Comparison of ENCODE assay signal across 23 cellular contexts in genomic region chr2:239495175-239495574, GRCh38.
A peak's percentile ranks its signal among the peaks of the same experiment; 100 is the strongest.
DNase-seq lines count a peak whose midpoint lies in the region; ATAC-seq, FAIRE-seq and TF ChIP-seq lines count a peak whose summit lies in the region.
"Had no signal": no experiment of that assay in that cellular context is flagged by ENCODE, and none has a peak within 500 bp of the region (broad histone marks: within the 10 kb centered on the region; RNA-seq: fewer than 3 reads in every experiment).

No MANE protein-coding gene starts in this region.

- 54% methylated on average over 4 of the region's 4 CpGs for WGBS in HepG2 (ENCODE audit: low lambda C conversion rate)
- WGBS in esophagus muscularis mucosa, result 88% methylated on average over 4 of the region's 4 CpGs

- ATAC-seq in Right ventricle myocardium inferior (no peak), HepG2 (no peak)
- ATAC-seq: CD8-positive, alpha-beta T cell had no signal

- H3K4me3 ChIP-seq in right atrium auricular region, result no peak overlapping the region
- no peak overlapping the region for H3K4me3 ChIP-seq in HepG2 (replicated peaks in 1 of 3; ENCODE audit: insufficient read depth in 1 of 3, low read depth in 2 of 3, low read length in 3 of 3)
- H3K4me3 ChIP-seq in esophagus muscularis mucosa, result no peak overlapping the region
- H3K4me3 ChIP-seq: BLaER1 had no signal

- in situ Hi-C loops in HepG2 (cut with HindIII; ENCODE audit: extremely low pct_ligation_motif_present, low pct_unique_long_range_greater_than_20kb), result no loop called here

- H3K4me1 ChIP-seq in right atrium auricular region, result peaks cover 0 to 10% of the 10 kb centered on the region in 2 donors
- H3K4me1 ChIP-seq in HepG2 (ENCODE audit: insufficient read depth, low read length), result peaks cover 21% of the 10 kb centered on the region
- H3K4me1 ChIP-seq in esophagus muscularis mucosa, result peaks cover 0 to 16% (median 14%) of the 10 kb centered on the region in 4 donors
- H3K4me1 ChIP-seq: BLaER1, Caco-2 had no signal

- H3K27me3 ChIP-seq in right atrium auricular region (no peaks in the 10 kb centered on the region), HepG2 (ENCODE audit: control insufficient read depth in 1 of 2, insufficient read depth in 2 of 2, low read length in 2 of 2) (peaks cover 8 to 72% of the 10 kb centered on the region in 2 experiments), esophagus muscularis mucosa (peaks cover 0 to 8% (median 0%) of the 10 kb centered on the region in 4 donors)
- H3K27me3 ChIP-seq: BLaER1 had no signal

- H3K4me1 Mint-ChIP-seq in neural crest cell, result peaks cover 28% of the 10 kb centered on the region
- H3K4me1 Mint-ChIP-seq: B cell; CD4-positive, CD25-positive, alpha-beta regulatory T cell had no signal

- no peaks in the 10 kb centered on the region for H3K36me3 Mint-ChIP-seq in neural crest cell (ENCODE audit: low read depth)
- H3K36me3 Mint-ChIP-seq: CD4-positive, CD25-positive, alpha-beta regulatory T cell; CD8-positive, alpha-beta T cell had no signal

- CTCF ChIA-PET in HepG2 (lab: Yijun Ruan, JAX; ENCODE audit: low intra/inter-chr PET ratio, low total read pairs), result no interaction called here

- H3K79me2 ChIP-seq in HepG2 (ENCODE audit: insufficient read depth, low read length), result no peaks in the 10 kb centered on the region

- peak; percentile 11 for DNase-seq in Right ventricle myocardium inferior (ENCODE audit: missing footprints)
- no peak for DNase-seq in right atrium auricular region (ENCODE audit: low spot score)
- no peak for DNase-seq in HepG2 (ENCODE audit: low spot score)
- DNase-seq in neural crest cell (ENCODE audit: low read depth, low spot score), result no peak
- no peak for DNase-seq in esophagus muscularis mucosa (ENCODE audit: extremely low spot score)
- DNase-seq in foreskin melanocyte, result no peak
- DNase-seq in H4 (ENCODE audit: low spot score), result no peak
- no peak for DNase-seq in hypothalamus (lab: John Stamatoyannopoulos, UW)
- DNase-seq: Caco-2; CD4-positive, CD25-positive, alpha-beta regulatory T cell; CD8-positive, alpha-beta T cell; DMS153; DND-41; GOT3; H7; HCEC 1CT had no signal

- H3K27ac ChIP-seq in right atrium auricular region, result no peak overlapping the region
- no peak overlapping the region for H3K27ac ChIP-seq in HepG2 (ENCODE audit: extremely low read length, insufficient read depth, low read length)
- no peak overlapping the region for H3K27ac ChIP-seq in esophagus muscularis mucosa (replicated peaks in 1 of 4)
- H3K27ac ChIP-seq: 22Rv1, BLaER1, C4-2B had no signal

- H3K9me3 ChIP-seq in right atrium auricular region (no peaks in the 10 kb centered on the region), HepG2 (ENCODE audit: low read length) (no peaks in the 10 kb centered on the region), esophagus muscularis mucosa (no peaks in the 10 kb centered on the region)
- H3K9me3 ChIP-seq: Caco-2 had no signal

- H3K27ac Mint-ChIP-seq in neural crest cell (ENCODE audit: unreplicated experiment), result no peak overlapping the region
- H3K27ac Mint-ChIP-seq: B cell; CD4-positive, CD25-positive, alpha-beta regulatory T cell; CD8-positive, alpha-beta T cell had no signal

- POLR2A ChIA-PET in HepG2 (lab: Yijun Ruan, JAX), result no interaction called here

- H3K9ac ChIP-seq in HepG2 (ENCODE audit: insufficient read depth, low read depth, low read length), result no peak overlapping the region
- H3K9ac ChIP-seq: BLaER1 had no signal

- no peak for FAIRE-seq in HepG2 (lab: Jason Lieb, UNC)
- FAIRE-seq: A204.1, G401.6, GM12892 had no signal

- intact Hi-C loops in Right ventricle myocardium inferior (cut with DNase I) (no loop called here), HepG2 (cut with micrococcal nuclease; ENCODE audit: unreplicated experiment) (no loop called here), esophagus muscularis mucosa (cut with DNase I) (no loop called here)

- H3K36me3 ChIP-seq in right atrium auricular region (no peaks in the 10 kb centered on the region), HepG2 (replicated peaks in 1 of 2; ENCODE audit: control insufficient read depth in 1 of 2, insufficient read depth in 2 of 2, low read length in 2 of 2) (no peaks in the 10 kb centered on the region), esophagus muscularis mucosa (no peaks in the 10 kb centered on the region)
- H3K36me3 ChIP-seq: BLaER1 had no signal

- H2AFZ ChIP-seq in HepG2 (ENCODE audit: low read length), result no peak overlapping the region

- no TSS peak for BruUV-seq in HepG2 (replicated peaks; lab: Mats Ljungman, UMichigan)

- TF ChIP-seq CTCF in right atrium auricular region (IDR thresholded peaks at IDR 0.05), result no peak
- TF ChIP-seq CTCF in HepG2 (CRISPR knock-in tag; IDR thresholded peaks at IDR 0.05), result no peak
- TF ChIP-seq CTCF in neural crest cell (conservative IDR thresholded peaks at IDR 0.05), result no peak
- TF ChIP-seq CTCF in esophagus muscularis mucosa (IDR thresholded peaks at IDR 0.05), result no peak

- H4K20me1 ChIP-seq in HepG2 (ENCODE audit: insufficient read depth, low read length), result no peaks in the 10 kb centered on the region
- H4K20me1 ChIP-seq: BLaER1 had no signal

- no peaks in the 10 kb centered on the region for H3K9me3 Mint-ChIP-seq in neural crest cell
- H3K9me3 Mint-ChIP-seq: CD8-positive, alpha-beta T cell had no signal

- no peak overlapping the region for H3K4me2 ChIP-seq in HepG2 (ENCODE audit: low read depth, low read length)
- H3K4me2 ChIP-seq: BLaER1 had no signal

- peaks cover 76% of the 10 kb centered on the region for H3K27me3 Mint-ChIP-seq in neural crest cell (ENCODE audit: low read depth)

- TF ChIP-seq RAD21 in HepG2 (CRISPR knock-in tag; IDR thresholded peaks at IDR 0.05), result no peak

- H3K4me3 Mint-ChIP-seq in neural crest cell, result peak overlapping the region; percentile 4
- H3K4me3 Mint-ChIP-seq: B cell; CD4-positive, CD25-positive, alpha-beta regulatory T cell; CD8-positive, alpha-beta T cell had no signal

- TF ChIP-seq EP300 in HepG2 (IDR thresholded peaks at IDR 0.05; ENCODE audit: low read depth in 2 of 2, low read length in 2 of 2) (no peak), HepG2 (CRISPR knock-in tag; IDR thresholded peaks at IDR 0.05; ENCODE audit: borderline replicate concordance) (no peak), esophagus muscularis mucosa (IDR thresholded peaks at IDR 0.05) (no peak)

- TF ChIP-seq POLR2A in HepG2 (IDR thresholded peaks at IDR 0.05; ENCODE audit: insufficient read depth in 1 of 2, low read depth in 2 of 2, low read length in 2 of 2), result no peak
- no peak for TF ChIP-seq POLR2A in esophagus muscularis mucosa (IDR thresholded peaks at IDR 0.05; ENCODE audit: low read depth)

TF ChIP-seq in HepG2, 621 proteins besides CTCF, POLR2A, EP300 and RAD21:
- no peak for TF ChIP-seq ZSCAN21 (CRISPR knock-in tag; IDR thresholded peaks at IDR 0.05; ENCODE audit: borderline replicate concordance)
- no peak for TF ChIP-seq ELF4 (CRISPR knock-in tag; IDR thresholded peaks at IDR 0.05; ENCODE audit: borderline replicate concordance)
- TF ChIP-seq ZFP41 (CRISPR knock-in tag; IDR thresholded peaks at IDR 0.05; ENCODE audit: borderline replicate concordance), result 0 out of 2 replicates have a peak, but pooled peaks have one; percentile 32
